1 cellular context compared by ENCODE assay signal in genomic region chr11:3370268-3370870, GRCh38.
TF ChIP-seq lines count a peak whose summit lies in the region.

No MANE protein-coding gene starts in this region.

TF ChIP-seq in liver, 16 proteins besides CTCF, POLR2A, EP300 and RAD21 (continued from another document):
- TF ChIP-seq REST (IDR thresholded peaks at IDR 0.05) = no peak
- TF ChIP-seq RXRA (IDR thresholded peaks at IDR 0.05) = no peak
- TF ChIP-seq SP1 (IDR thresholded peaks at IDR 0.05) = no peak
- TF ChIP-seq FOXA2 (IDR thresholded peaks at IDR 0.05) = no peak
- TF ChIP-seq HNF4G (IDR thresholded peaks at IDR 0.05) = no peak
- no peak for TF ChIP-seq JUND (IDR thresholded peaks at IDR 0.05)
- TF ChIP-seq GABPA (IDR thresholded peaks at IDR 0.05 in 1 of 2, conservative IDR thresholded peaks at IDR 0.05 in 1 of 2) = no peak
- TF ChIP-seq, protein P1, sequence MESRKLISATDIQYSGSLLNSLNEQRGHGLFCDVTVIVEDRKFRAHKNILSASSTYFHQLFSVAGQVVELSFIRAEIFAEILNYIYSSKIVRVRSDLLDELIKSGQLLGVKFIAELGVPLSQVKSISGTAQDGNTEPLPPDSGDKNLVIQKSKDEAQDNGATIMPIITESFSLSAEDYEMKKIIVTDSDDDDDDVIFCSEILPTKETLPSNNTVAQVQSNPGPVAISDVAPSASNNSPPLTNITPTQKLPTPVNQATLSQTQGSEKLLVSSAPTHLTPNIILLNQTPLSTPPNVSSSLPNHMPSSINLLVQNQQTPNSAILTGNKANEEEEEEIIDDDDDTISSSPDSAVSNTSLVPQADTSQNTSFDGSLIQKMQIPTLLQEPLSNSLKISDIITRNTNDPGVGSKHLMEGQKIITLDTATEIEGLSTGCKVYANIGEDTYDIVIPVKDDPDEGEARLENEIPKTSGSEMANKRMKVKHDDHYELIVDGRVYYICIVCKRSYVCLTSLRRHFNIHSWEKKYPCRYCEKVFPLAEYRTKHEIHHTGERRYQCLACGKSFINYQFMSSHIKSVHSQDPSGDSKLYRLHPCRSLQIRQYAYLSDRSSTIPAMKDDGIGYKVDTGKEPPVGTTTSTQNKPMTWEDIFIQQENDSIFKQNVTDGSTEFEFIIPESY (IDR thresholded peaks at IDR 0.05) = no peak
- TF ChIP-seq, protein P2, sequence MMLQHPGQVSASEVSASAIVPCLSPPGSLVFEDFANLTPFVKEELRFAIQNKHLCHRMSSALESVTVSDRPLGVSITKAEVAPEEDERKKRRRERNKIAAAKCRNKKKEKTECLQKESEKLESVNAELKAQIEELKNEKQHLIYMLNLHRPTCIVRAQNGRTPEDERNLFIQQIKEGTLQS (IDR thresholded peaks at IDR 0.05) = no peak
TF ChIP-seq in liver: peak in this region for 0.
